In the genomic region with DNA sequence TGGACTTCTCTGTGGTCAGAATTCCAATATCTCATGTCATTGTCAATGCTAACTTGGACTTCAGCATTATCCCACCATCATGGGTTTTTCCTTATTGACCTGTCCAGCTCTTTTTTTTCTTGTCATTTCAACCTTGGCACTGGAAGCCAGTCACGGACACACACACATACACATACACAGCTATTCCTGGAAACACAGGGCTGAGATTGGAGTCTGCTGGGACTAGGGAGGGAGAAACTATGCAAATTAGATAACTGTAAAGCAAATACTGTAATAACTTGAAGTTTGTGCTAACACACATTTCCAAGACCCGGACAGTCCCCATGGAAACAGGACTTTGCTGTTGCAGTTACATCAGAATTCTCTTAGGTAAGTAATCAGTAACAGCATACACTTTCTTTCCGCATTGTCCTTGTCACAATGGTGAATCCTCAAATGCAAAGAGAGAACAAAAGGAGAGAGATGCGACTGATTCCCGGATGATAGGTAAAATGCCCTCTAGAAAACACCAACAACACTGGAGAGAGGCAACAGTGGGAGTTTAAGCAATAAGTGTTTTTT, we compare ENCODE assay signal across 1 cellular context.
TF ChIP-seq lines count a peak whose summit lies in the region.

No MANE protein-coding gene starts in this region.

TF ChIP-seq in HepG2, 621 proteins besides CTCF, POLR2A, EP300 and RAD21 (continued from another document):
- TF ChIP-seq PRDM10 (CRISPR knock-in tag; IDR thresholded peaks at IDR 0.05; ENCODE audit: low read depth) = no peak
- TF ChIP-seq ZNF776 (CRISPR knock-in tag; IDR thresholded peaks at IDR 0.05) = no peak
- TF ChIP-seq, protein P1, sequence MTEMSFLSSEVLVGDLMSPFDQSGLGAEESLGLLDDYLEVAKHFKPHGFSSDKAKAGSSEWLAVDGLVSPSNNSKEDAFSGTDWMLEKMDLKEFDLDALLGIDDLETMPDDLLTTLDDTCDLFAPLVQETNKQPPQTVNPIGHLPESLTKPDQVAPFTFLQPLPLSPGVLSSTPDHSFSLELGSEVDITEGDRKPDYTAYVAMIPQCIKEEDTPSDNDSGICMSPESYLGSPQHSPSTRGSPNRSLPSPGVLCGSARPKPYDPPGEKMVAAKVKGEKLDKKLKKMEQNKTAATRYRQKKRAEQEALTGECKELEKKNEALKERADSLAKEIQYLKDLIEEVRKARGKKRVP (CRISPR knock-in tag; IDR thresholded peaks at IDR 0.05) = peak in 1 of 2 experiments; percentile 84; a peak in 2 of 4 replicates
- no peak for TF ChIP-seq ZNF792 (CRISPR knock-in tag; IDR thresholded peaks at IDR 0.05)
- TF ChIP-seq ZBTB40 (IDR thresholded peaks at IDR 0.05) = no peak
- TF ChIP-seq ZBTB40 (CRISPR knock-in tag; IDR thresholded peaks at IDR 0.05) = no peak
- no peak for TF ChIP-seq SP5 (CRISPR knock-in tag; IDR thresholded peaks at IDR 0.05; ENCODE audit: borderline replicate concordance, low read depth)
- no peak for TF ChIP-seq ZNF816 (CRISPR knock-in tag; IDR thresholded peaks at IDR 0.05; ENCODE audit: borderline replicate concordance)
- TF ChIP-seq, protein P2, sequence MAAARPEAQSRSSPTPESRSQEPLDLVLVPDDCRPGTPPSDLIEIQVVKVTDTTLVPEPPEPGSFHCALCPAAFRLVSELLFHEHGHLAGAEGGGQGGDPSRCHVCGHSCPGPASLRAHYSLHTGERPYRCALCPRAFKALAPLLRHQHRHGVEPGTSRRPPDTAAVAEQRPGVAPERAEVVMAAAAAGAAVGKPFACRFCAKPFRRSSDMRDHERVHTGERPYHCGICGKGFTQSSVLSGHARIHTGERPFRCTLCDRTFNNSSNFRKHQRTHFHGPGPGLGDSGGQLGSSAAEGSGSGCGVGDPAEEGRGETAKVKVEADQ (CRISPR knock-in tag; IDR thresholded peaks at IDR 0.05; ENCODE audit: borderline replicate concordance) = no peak
- TF ChIP-seq ZNF234 (CRISPR knock-in tag; conservative IDR thresholded peaks at IDR 0.05) = no peak
- TF ChIP-seq ZNF644 (CRISPR knock-in tag; IDR thresholded peaks at IDR 0.05; ENCODE audit: low read depth) = peak; percentile 41; the same call in 1 of the 2 replicates
- TF ChIP-seq NONO (IDR thresholded peaks at IDR 0.05) = no peak
- TF ChIP-seq NONO (CRISPR knock-in tag; conservative IDR thresholded peaks at IDR 0.05) = no peak
- TF ChIP-seq ZFP41 (CRISPR knock-in tag; IDR thresholded peaks at IDR 0.05; ENCODE audit: borderline replicate concordance) = no peak
- TF ChIP-seq, protein P3, sequence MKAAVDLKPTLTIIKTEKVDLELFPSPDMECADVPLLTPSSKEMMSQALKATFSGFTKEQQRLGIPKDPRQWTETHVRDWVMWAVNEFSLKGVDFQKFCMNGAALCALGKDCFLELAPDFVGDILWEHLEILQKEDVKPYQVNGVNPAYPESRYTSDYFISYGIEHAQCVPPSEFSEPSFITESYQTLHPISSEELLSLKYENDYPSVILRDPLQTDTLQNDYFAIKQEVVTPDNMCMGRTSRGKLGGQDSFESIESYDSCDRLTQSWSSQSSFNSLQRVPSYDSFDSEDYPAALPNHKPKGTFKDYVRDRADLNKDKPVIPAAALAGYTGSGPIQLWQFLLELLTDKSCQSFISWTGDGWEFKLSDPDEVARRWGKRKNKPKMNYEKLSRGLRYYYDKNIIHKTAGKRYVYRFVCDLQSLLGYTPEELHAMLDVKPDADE (CRISPR knock-in tag; IDR thresholded peaks at IDR 0.05) = no peak
- peak; percentile 43 for TF ChIP-seq GATAD2A (CRISPR knock-in tag; IDR thresholded peaks at IDR 0.05)
- no peak for TF ChIP-seq NCOA2 (CRISPR knock-in tag; IDR thresholded peaks at IDR 0.05)
- peak; percentile 56 for TF ChIP-seq CEBPG (CRISPR knock-in tag; IDR thresholded peaks at IDR 0.05)
- no peak for TF ChIP-seq NR2F6 (IDR thresholded peaks at IDR 0.05)
- TF ChIP-seq NR2F6 (CRISPR knock-in tag; IDR thresholded peaks at IDR 0.05) = no peak
- peak; percentile 26; the same call in 1 of the 2 replicates for TF ChIP-seq MED1 (CRISPR knock-in tag; IDR thresholded peaks at IDR 0.05)
- no peak for TF ChIP-seq HDAC1 (CRISPR knock-in tag; IDR thresholded peaks at IDR 0.05)
- no peak for TF ChIP-seq HNRNPH1 (optimal IDR thresholded peaks at IDR 0.05; ENCODE audit: low read depth, low read length)
- peak; percentile 69; the same call in 1 of the 2 replicates for TF ChIP-seq ZNF12 (CRISPR knock-in tag; IDR thresholded peaks at IDR 0.05)
- TF ChIP-seq, protein P4, sequence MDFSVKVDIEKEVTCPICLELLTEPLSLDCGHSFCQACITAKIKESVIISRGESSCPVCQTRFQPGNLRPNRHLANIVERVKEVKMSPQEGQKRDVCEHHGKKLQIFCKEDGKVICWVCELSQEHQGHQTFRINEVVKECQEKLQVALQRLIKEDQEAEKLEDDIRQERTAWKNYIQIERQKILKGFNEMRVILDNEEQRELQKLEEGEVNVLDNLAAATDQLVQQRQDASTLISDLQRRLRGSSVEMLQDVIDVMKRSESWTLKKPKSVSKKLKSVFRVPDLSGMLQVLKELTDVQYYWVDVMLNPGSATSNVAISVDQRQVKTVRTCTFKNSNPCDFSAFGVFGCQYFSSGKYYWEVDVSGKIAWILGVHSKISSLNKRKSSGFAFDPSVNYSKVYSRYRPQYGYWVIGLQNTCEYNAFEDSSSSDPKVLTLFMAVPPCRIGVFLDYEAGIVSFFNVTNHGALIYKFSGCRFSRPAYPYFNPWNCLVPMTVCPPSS (IDR thresholded peaks at IDR 0.05) = no peak
- TF ChIP-seq, protein P5, sequence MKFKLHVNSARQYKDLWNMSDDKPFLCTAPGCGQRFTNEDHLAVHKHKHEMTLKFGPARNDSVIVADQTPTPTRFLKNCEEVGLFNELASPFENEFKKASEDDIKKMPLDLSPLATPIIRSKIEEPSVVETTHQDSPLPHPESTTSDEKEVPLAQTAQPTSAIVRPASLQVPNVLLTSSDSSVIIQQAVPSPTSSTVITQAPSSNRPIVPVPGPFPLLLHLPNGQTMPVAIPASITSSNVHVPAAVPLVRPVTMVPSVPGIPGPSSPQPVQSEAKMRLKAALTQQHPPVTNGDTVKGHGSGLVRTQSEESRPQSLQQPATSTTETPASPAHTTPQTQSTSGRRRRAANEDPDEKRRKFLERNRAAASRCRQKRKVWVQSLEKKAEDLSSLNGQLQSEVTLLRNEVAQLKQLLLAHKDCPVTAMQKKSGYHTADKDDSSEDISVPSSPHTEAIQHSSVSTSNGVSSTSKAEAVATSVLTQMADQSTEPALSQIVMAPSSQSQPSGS (CRISPR knock-in tag; IDR thresholded peaks at IDR 0.05) = no peak
